10 cellular contexts compared by ENCODE assay signal in genomic region chrX:111868726-111869638, GRCh38. TPM values are rescaled to one million over a fixed set of nuclear protein-coding genes. Genes with fewer than 3 reads are reported as not detected.
DNase-seq lines count a peak whose midpoint lies in the region; ATAC-seq and TF ChIP-seq lines count a peak whose summit lies in the region.
"Had no signal": no experiment of that assay in that cellular context is flagged by ENCODE, and none has a peak within 500 bp of the region (broad histone marks: within the 10 kb centered on the region; RNA-seq: fewer than 3 reads in every experiment).

No MANE protein-coding gene starts in this region.

- no peak overlapping the region for H3K27ac Mint-ChIP-seq in activated naive CD8-positive, alpha-beta T cell treated with anti-CD3 and anti-CD28 coated beads for 36 hours

- H3K36me3 ChIP-seq in colonic mucosa, result no peaks in the 10 kb centered on the region

- intact Hi-C loops in colonic mucosa (cut with DNase I) (no loop called here), cardiac septum (cut with DNase I) (no loop called here)

- H3K4me1 Mint-ChIP-seq in activated naive CD8-positive, alpha-beta T cell treated with anti-CD3 and anti-CD28 coated beads for 36 hours, result peaks cover 4% of the 10 kb centered on the region

- H3K9me3 Mint-ChIP-seq in activated naive CD8-positive, alpha-beta T cell treated with anti-CD3 and anti-CD28 coated beads for 36 hours, result no peaks in the 10 kb centered on the region

- H3K27me3 ChIP-seq in colonic mucosa, result no peaks in the 10 kb centered on the region

- no peaks in the 10 kb centered on the region for H3K36me3 Mint-ChIP-seq in activated naive CD8-positive, alpha-beta T cell treated with anti-CD3 and anti-CD28 coated beads for 36 hours

- peaks cover 4% of the 10 kb centered on the region for H3K27me3 Mint-ChIP-seq in activated naive CD8-positive, alpha-beta T cell treated with anti-CD3 and anti-CD28 coated beads for 36 hours

- ATAC-seq in GM18508 (IDR thresholded peaks at IDR 0.05; ENCODE audit: insufficient read depth, unreplicated experiment) (peak; percentile 57), GM21786 (IDR thresholded peaks at IDR 0.05; ENCODE audit: unreplicated experiment) (peak; percentile 63), HG03575 (IDR thresholded peaks at IDR 0.05; ENCODE audit: extremely low read depth, insufficient number of reproducible peaks, low FRiP score, unreplicated experiment) (peak; percentile 46)

- DNase-seq in kidney tubule cell (ENCODE audit: low spot score) (peak; percentile 26), NCI-H345 (lab: John Stamatoyannopoulos, UW) (no peak), colonic mucosa (no peak), cardiac septum (ENCODE audit: low spot score) (no peak)
- no peak for DNase-seq in activated naive CD8-positive, alpha-beta T cell treated with anti-CD3 and anti-CD28 coated beads for 36 hours

- H3K9me3 ChIP-seq in colonic mucosa, result no peaks in the 10 kb centered on the region

- TF ChIP-seq CTCF in colonic mucosa (IDR thresholded peaks at IDR 0.05), result no peak

- no peak overlapping the region for H3K9ac ChIP-seq in colonic mucosa (ENCODE audit: low read depth in 2 of 2, low read length in 2 of 2)

- H3K4me3 ChIP-seq in colonic mucosa, result no peak overlapping the region
- H3K4me3 ChIP-seq: SK-N-MC, skin epidermis had no signal

- no peak overlapping the region for H3K4me3 Mint-ChIP-seq in activated naive CD8-positive, alpha-beta T cell treated with anti-CD3 and anti-CD28 coated beads for 36 hours

- no peaks in the 10 kb centered on the region for H3K4me1 ChIP-seq in colonic mucosa

- H3K27ac ChIP-seq in colonic mucosa, result no peak overlapping the region
- H3K27ac ChIP-seq: SK-N-MC, skin epidermis had no signal

RNA-seq across cellular contexts. Expression of gene TRPC5OS, which starts 7.0 kb away (rescaled TPM):
- not detected for total RNA-seq in activated naive CD8-positive, alpha-beta T cell treated with anti-CD3 and anti-CD28 coated beads for 36 hours
- total RNA-seq in colonic mucosa, result not detected
- not detected for total RNA-seq in cardiac septum
